In genomic region chr15:83685864-83686263, GRCh38 we compare ENCODE assay signal across 16 cellular contexts. TPM values are rescaled to one million over a fixed set of nuclear protein-coding genes. Genes with fewer than 3 reads are reported as not detected.
"Had no signal": no experiment of that assay in that cellular context is flagged by ENCODE, and none has a peak within 500 bp of the region (broad histone marks: within the 10 kb centered on the region; RNA-seq: fewer than 3 reads in every experiment).

No MANE protein-coding gene starts in this region.

- H3K4me3 ChIP-seq: lung, spleen, upper lobe of left lung had no signal

- ATAC-seq: activated CD8-positive, alpha-beta T cell treated with anti-CD3 and anti-CD28 coated beads for 36 hours; activated T-cell treated with anti-CD3 and anti-CD28 coated beads, Interleukin-2, amount 50 U/mL, for 72 hours; stimulated activated memory B cell treated with anti-CD40 and anti-IgM and Interleukin-4, amounts not matched to agents 10 μg/mL and 1 μg/mL and 100 μg/mL, for 72 hours had no signal

- H3K27ac ChIP-seq: gastrocnemius medialis, spleen, VCaP had no signal

- DNase-seq: activated CD8-positive, alpha-beta memory T cell treated with anti-CD3 and anti-CD28 coated beads, Interleukin-2, amount 50 U/mL, for 4 hours; activated CD8-positive, alpha-beta T cell treated with anti-CD3 and anti-CD28 coated beads for 36 hours; activated gamma-delta T cell treated with Interleukin-2 at 50 U/mL for 16 hours; activated naive CD8-positive, alpha-beta T cell treated with anti-CD3 and anti-CD28 coated beads for 36 hours; activated T-cell treated with anti-CD3 and anti-CD28 coated beads, Interleukin-2, amount 50 U/mL, for 72 hours; gastrocnemius medialis; kidney glomerular epithelial cell; nephron progenitor cell; spleen; stimulated activated CD4-positive, alpha-beta T cell treated with anti-CD3 and anti-CD28 coated beads, Interleukin-1b, Interleukin-23, amount 100 ng/mL, for 48 hours; substantia nigra; T-helper 9 cell; upper lobe of left lung had no signal

- H3K27me3 ChIP-seq: gastrocnemius medialis, upper lobe of left lung had no signal

- H3K36me3 ChIP-seq: gastrocnemius medialis, spleen, upper lobe of left lung had no signal

- H3K9me3 ChIP-seq: gastrocnemius medialis, upper lobe of left lung had no signal

- H3K4me1 ChIP-seq: spleen, upper lobe of left lung had no signal

RNA-seq across cellular contexts. Expression of gene ADAMTSL3, which starts 31.9 kb away (rescaled TPM):
- total RNA-seq: activated CD8-positive, alpha-beta T cell treated with anti-CD3 and anti-CD28 coated beads for 36 hours; activated naive CD8-positive, alpha-beta T cell treated with anti-CD3 and anti-CD28 coated beads for 36 hours had no signal
